Comparison of ENCODE assay signal across 13 cellular contexts in the genomic region with DNA sequence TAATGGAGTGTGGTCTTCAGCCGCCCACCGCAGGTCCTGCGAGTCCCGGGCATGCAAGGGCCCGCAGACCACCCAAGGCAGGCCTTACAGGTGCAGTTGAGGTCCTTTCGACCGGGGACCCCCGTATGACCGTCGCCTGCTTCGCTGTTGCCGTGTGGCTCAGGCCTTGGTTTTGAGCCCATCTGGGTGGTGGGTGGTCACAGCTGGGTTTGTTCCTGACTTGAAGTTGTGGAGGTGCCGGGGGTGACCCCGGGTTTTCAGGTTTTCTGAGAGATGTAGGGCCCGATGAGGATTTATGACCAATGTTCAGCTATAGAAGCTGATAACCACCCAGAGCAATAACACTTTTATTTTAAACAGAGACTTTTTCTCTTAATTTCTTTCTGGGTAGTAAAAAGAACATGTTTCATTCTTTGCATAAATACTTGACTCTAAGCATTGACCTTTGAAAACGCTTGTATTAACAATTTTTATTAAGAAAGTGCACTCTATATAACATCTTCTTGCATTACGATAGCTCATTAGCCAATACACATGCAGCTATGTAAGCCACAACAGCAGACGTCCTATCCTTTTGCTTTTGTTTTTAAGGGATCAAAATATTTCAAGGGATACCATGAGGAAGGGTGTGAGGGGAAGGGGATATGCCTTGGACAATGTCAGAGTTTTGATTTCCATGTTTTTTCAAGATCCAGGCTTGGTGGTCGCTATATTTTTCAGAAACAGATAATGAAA. TPM values are rescaled to one million over a fixed set of nuclear protein-coding genes. Genes with fewer than 3 reads are reported as not detected.
DNase-seq lines count a peak whose midpoint lies in the region; ATAC-seq and TF ChIP-seq lines count a peak whose summit lies in the region.
"Had no signal": no experiment of that assay in that cellular context is flagged by ENCODE, and none has a peak within 500 bp of the region (broad histone marks: within the 10 kb centered on the region; RNA-seq: fewer than 3 reads in every experiment).

No MANE protein-coding gene starts in this region.

- H3K36me3 ChIP-seq in HUES64 (ENCODE audit: insufficient read depth, low read length) = no peaks in the 10 kb centered on the region
- no peaks in the 10 kb centered on the region for H3K36me3 ChIP-seq in duodenal mucosa (ENCODE audit: control insufficient read depth in 1 of 2, insufficient read depth in 2 of 2, low read length in 2 of 2)

- TF ChIP-seq CTCF in AG04450 (IDR thresholded peaks at IDR 0.05; ENCODE audit: low read depth, low read length) = no peak
- TF ChIP-seq CTCF in nephron (IDR thresholded peaks at IDR 0.05; ENCODE audit: unreplicated experiment in 3 of 3) = no peak

- H3K36me3 Mint-ChIP-seq in nephron (ENCODE audit: low read depth) = peaks cover 10% of the 10 kb centered on the region

- H3K4me1 ChIP-seq in HUES64 (ENCODE audit: insufficient read depth, low read length) (peaks cover 23% of the 10 kb centered on the region), duodenal mucosa (ENCODE audit: control insufficient read depth in 1 of 2, insufficient read depth in 2 of 2, low read length in 2 of 2) (peaks cover 3 to 4% of the 10 kb centered on the region in 2 donors)

- H3K9me3 Mint-ChIP-seq in nephron = no peaks in the 10 kb centered on the region
- H3K9me3 Mint-ChIP-seq: activated T-helper 1 cell treated with anti-CD3 and anti-CD28 coated beads, Interleukin-12 subunit alpha, Interleukin-12 subunit beta, Interleukin-2, Interleukin-4 antibody, amounts not matched to agents 30 ng/mL and 10 ng/mL and 1 ng/mL, durations not matched to agents 14 hours and 24 hours and 36 hours had no signal

- peak overlapping the region; percentile 85 to 90 (median 88) for H3K4me3 Mint-ChIP-seq in nephron
- H3K4me3 Mint-ChIP-seq: activated T-helper 1 cell treated with anti-CD3 and anti-CD28 coated beads, Interleukin-12 subunit alpha, Interleukin-12 subunit beta, Interleukin-2, Interleukin-4 antibody, amounts not matched to agents 30 ng/mL and 10 ng/mL and 1 ng/mL, durations not matched to agents 14 hours and 24 hours and 36 hours had no signal

- H3K4me1 Mint-ChIP-seq in nephron = peaks cover 46% of the 10 kb centered on the region

- ATAC-seq in stimulated activated naive CD8-positive, alpha-beta T cell treated with anti-CD3 and anti-CD28 coated beads, Interleukin-15, Interleukin-2, amounts not matched to agents 100 U/mL and 50 U/mL, for 24 hours = no peak
- ATAC-seq in GM18858 (IDR thresholded peaks at IDR 0.05; ENCODE audit: unreplicated experiment) = no peak
- ATAC-seq: body of pancreas, PC-3 had no signal

- peak overlapping the region; percentile 75 to 97 (median 89) for H3K27ac Mint-ChIP-seq in nephron

- H3K27me3 Mint-ChIP-seq in nephron (ENCODE audit: low read depth) = peaks cover 83% of the 10 kb centered on the region

- H3K4me3 ChIP-seq in AG04450 (ENCODE audit: low read depth, low read length) (peak overlapping the region; percentile 86), HUES64 (ENCODE audit: low read length) (peak overlapping the region; percentile 46; the same call in 1 of the 2 replicates), duodenal mucosa (ENCODE audit: low read depth in 1 of 2, low read length in 2 of 2) (peak overlapping the region; percentile 35 to 58)
- H3K4me3 ChIP-seq: body of pancreas had no signal

- no peaks in the 10 kb centered on the region for H3K27me3 ChIP-seq in AG04450 (ENCODE audit: control insufficient read depth, insufficient read depth, low read length)
- H3K27me3 ChIP-seq in HUES64 (ENCODE audit: insufficient read depth, low read length) = peaks cover 91% of the 10 kb centered on the region
- peaks cover 36 to 60% of the 10 kb centered on the region in 2 donors for H3K27me3 ChIP-seq in duodenal mucosa (ENCODE audit: control insufficient read depth in 1 of 2, insufficient read depth in 2 of 2, low read length in 2 of 2)

- DNase-seq in AG04450 (ENCODE audit: low read depth, low spot score) = no peak
- DNase-seq in superior temporal gyrus (ENCODE audit: extremely low spot score) = no peak
- DNase-seq in LoVo (ENCODE audit: low spot score) = no peak
- no peak for DNase-seq in stimulated activated naive CD8-positive, alpha-beta T cell treated with anti-CD3 and anti-CD28 coated beads, Interleukin-15, Interleukin-2, amounts not matched to agents 100 U/mL and 50 U/mL, for 24 hours
- DNase-seq: activated CD4-positive, alpha-beta T cell treated with anti-CD3 and anti-CD28 coated beads, Interleukin-2, amount 50 U/mL, for 48 hours; body of pancreas; NCI-H2227 treated with DMSO at 0.1 percent for 48 hours; PC-3 had no signal

- H3K9me3 ChIP-seq in AG04450 (ENCODE audit: control insufficient read depth, insufficient read depth, low read length) (peaks cover 3% of the 10 kb centered on the region; the same call in 1 of the 2 replicates), HUES64 (ENCODE audit: insufficient read depth, low read depth, low read length) (no peaks in the 10 kb centered on the region), duodenal mucosa (ENCODE audit: control insufficient read depth in 1 of 2, low read length in 2 of 2) (no peaks in the 10 kb centered on the region)
- H3K9me3 ChIP-seq: body of pancreas had no signal

- H3K27ac ChIP-seq in AG04450 (ENCODE audit: low read depth, low read length) (peak overlapping the region; percentile 100), HUES64 (ENCODE audit: low read depth, low read length) (no peak overlapping the region), duodenal mucosa (ENCODE audit: low read depth, low read length) (no peak overlapping the region)
- H3K27ac ChIP-seq: body of pancreas had no signal

- 78% methylated on average over 19 of the region's 19 CpGs for WGBS in HUES64

- CTCF ChIA-PET in AG04450 (lab: Charles Lee) = interaction anchor here (0.6 to 1.2 kb wide), 3 partner anchors 16 to 500 kb away, joined by 3 to 5 read pairs (median 3); no protein-coding TSS in a partner anchor

- H3K9ac ChIP-seq in HUES64 (ENCODE audit: low read depth, low read length) (no peak overlapping the region), duodenal mucosa (ENCODE audit: low read depth in 1 of 2, low read length in 2 of 2) (no peak overlapping the region)

- POLR2A ChIA-PET in AG04450 (lab: Yijun Ruan, JAX) = interaction anchor here (1.1 to 2.4 kb wide), 3 partner anchors 10 to 90 kb away, joined by 3 to 9 read pairs (median 4); no protein-coding TSS in a partner anchor

RNA-seq across cellular contexts. Expression of a gene that starts 1.9 kb away (rescaled TPM):
- polyA plus RNA-seq in AG04450 (2011; rRNA removed) = 41.1 and 41.9 TPM in 2 replicates
- 29.7 and 30.4 TPM in 2 replicates for polyA minus RNA-seq in AG04450 (2011; rRNA and poly(A)+ RNA removed)
- polyA plus RNA-seq in HUES64 (2013, experiment 1 of 2) = 0.05 TPM
- 0.19 TPM for polyA plus RNA-seq in HUES64 (2013, experiment 2 of 2)

RNA-seq across cellular contexts. Expression of a gene that starts 13.6 kb away (rescaled TPM):
- 0.79 and 1.6 TPM in 2 replicates for polyA plus RNA-seq in AG04450 (2011; rRNA removed)
- 1.1 and 2.0 TPM in 2 replicates for polyA minus RNA-seq in AG04450 (2011; rRNA and poly(A)+ RNA removed)
- 0.40 TPM for polyA plus RNA-seq in HUES64 (2013, experiment 1 of 2)
- polyA plus RNA-seq in HUES64 (2013, experiment 2 of 2) = 0.70 TPM

RNA-seq across cellular contexts. Expression of a gene that starts 25.2 kb away (rescaled TPM):
- 15.6 and 16.7 TPM in 2 replicates for polyA plus RNA-seq in AG04450 (2011; rRNA removed)
- 22.9 and 23.5 TPM in 2 replicates for polyA minus RNA-seq in AG04450 (2011; rRNA and poly(A)+ RNA removed)
- 7.2 TPM for polyA plus RNA-seq in HUES64 (2013, experiment 1 of 2)
- 11.6 TPM for polyA plus RNA-seq in HUES64 (2013, experiment 2 of 2)
